In the genomic region with DNA sequence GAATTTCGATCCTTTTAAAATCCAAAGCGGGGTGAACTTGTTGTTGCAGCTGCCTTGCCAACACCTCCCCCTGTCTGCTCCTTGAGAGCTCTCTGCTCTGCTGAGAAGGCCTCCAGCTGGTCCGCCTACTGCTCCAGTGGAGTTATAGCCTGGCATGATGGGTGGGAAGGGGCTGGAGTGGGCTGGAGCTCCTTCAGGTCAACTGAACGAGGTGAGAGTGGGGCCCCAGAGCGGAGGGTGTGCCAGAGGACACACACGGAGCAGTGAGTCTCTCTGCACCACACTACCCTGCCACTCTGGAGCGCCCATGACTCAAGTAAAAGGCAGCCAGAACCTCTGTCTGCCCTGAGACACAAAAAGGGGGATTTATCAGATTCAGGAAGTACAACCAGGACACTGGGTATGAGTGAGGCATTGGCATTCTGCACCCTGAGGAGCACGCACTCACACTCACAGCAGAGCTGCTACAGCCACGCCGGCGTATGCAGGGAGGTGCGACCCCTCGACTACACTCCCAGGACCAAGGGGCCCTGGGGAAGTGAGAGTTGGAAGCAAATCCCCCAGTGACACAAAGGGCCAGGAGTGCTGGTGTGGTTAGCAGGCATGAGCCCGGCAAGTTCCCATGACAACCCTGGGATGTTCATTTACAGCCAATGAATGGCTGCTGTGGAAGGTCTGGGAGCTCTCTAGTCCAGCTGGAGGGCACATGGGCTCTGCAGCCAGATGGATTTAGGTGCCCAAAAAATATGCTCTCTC, we compare ENCODE assay signal across 7 cellular contexts. TPM values are rescaled to one million over a fixed set of nuclear protein-coding genes. Genes with fewer than 3 reads are reported as not detected.
A peak's percentile ranks its signal among the peaks of the same experiment; 100 is the strongest.
DNase-seq lines count a peak whose midpoint lies in the region; ATAC-seq and TF ChIP-seq lines count a peak whose summit lies in the region.

No MANE protein-coding gene starts in this region.

- H3K27ac ChIP-seq in HEK293 (ENCODE audit: extremely low read depth, low read depth, low read length) (no peak overlapping the region), right atrium auricular region (peak overlapping the region; percentile 75 to 76)

- no peak overlapping the region for H3K4me3 Mint-ChIP-seq in activated CD4-positive, alpha-beta memory T cell treated with anti-CD3 and anti-CD28 coated beads, Interleukin-2, amount 10 ng/mL, durations not matched to agents 7 days and 5 days
- H3K4me3 Mint-ChIP-seq in stimulated activated naive CD8-positive, alpha-beta T cell treated with anti-CD3 and anti-CD28 coated beads, Interleukin-15, amount 100 ng/mL, for 72 hours = peak overlapping the region in 1 of 2 donors; percentile 63

- no peaks in the 10 kb centered on the region for H3K9me3 Mint-ChIP-seq in activated CD4-positive, alpha-beta memory T cell treated with anti-CD3 and anti-CD28 coated beads, Interleukin-2, amount 10 ng/mL, durations not matched to agents 7 days and 5 days
- H3K9me3 Mint-ChIP-seq in stimulated activated naive CD8-positive, alpha-beta T cell treated with anti-CD3 and anti-CD28 coated beads, Interleukin-15, amount 100 ng/mL, for 72 hours = no peaks in the 10 kb centered on the region

- no peak overlapping the region for H3K4me3 ChIP-seq in HEK293 (ENCODE audit: low read depth, low read length)
- H3K4me3 ChIP-seq in right atrium auricular region = no peak overlapping the region

- no peaks in the 10 kb centered on the region for H3K27me3 Mint-ChIP-seq in activated CD4-positive, alpha-beta memory T cell treated with anti-CD3 and anti-CD28 coated beads, Interleukin-2, amount 10 ng/mL, durations not matched to agents 7 days and 5 days
- H3K27me3 Mint-ChIP-seq in stimulated activated naive CD8-positive, alpha-beta T cell treated with anti-CD3 and anti-CD28 coated beads, Interleukin-15, amount 100 ng/mL, for 72 hours = no peaks in the 10 kb centered on the region

- peaks cover 0 to 93% of the 10 kb centered on the region in 2 experiments; a peak in 2 of 3 replicates for H3K36me3 ChIP-seq in HEK293 (ENCODE audit: control insufficient read depth in 2 of 2, insufficient read depth in 1 of 2, low read length in 2 of 2)
- H3K36me3 ChIP-seq in right atrium auricular region = peaks cover 57% of the 10 kb centered on the region

- H3K36me3 Mint-ChIP-seq in activated CD4-positive, alpha-beta memory T cell treated with anti-CD3 and anti-CD28 coated beads, Interleukin-2, amount 10 ng/mL, durations not matched to agents 7 days and 5 days (ENCODE audit: low read depth) = peaks cover 57% of the 10 kb centered on the region

- H3K27ac Mint-ChIP-seq in activated CD4-positive, alpha-beta memory T cell treated with anti-CD3 and anti-CD28 coated beads, Interleukin-2, amount 10 ng/mL, durations not matched to agents 7 days and 5 days = peak overlapping the region; percentile 63
- H3K27ac Mint-ChIP-seq in stimulated activated naive CD8-positive, alpha-beta T cell treated with anti-CD3 and anti-CD28 coated beads, Interleukin-15, amount 100 ng/mL, for 72 hours = peak overlapping the region in 1 of 2 donors; percentile 14

- H3K4me1 ChIP-seq in HEK293 (ENCODE audit: control insufficient read depth, insufficient read depth, low read length) = no peaks in the 10 kb centered on the region
- H3K4me1 ChIP-seq in right atrium auricular region = peaks cover 0 to 45% of the 10 kb centered on the region in 2 donors

- no peaks in the 10 kb centered on the region for H3K27me3 ChIP-seq in right atrium auricular region

- DNase-seq in activated CD4-positive, alpha-beta memory T cell treated with anti-CD3 and anti-CD28 coated beads, Interleukin-2, amount 10 ng/mL, durations not matched to agents 7 days and 5 days = no peak
- DNase-seq in right atrium auricular region (ENCODE audit: low spot score) (no peak), SW480 (ENCODE audit: low spot score) (no peak), HuH-7 (ENCODE audit: low spot score) (no peak)
- DNase-seq in stimulated activated naive CD8-positive, alpha-beta T cell treated with anti-CD3 and anti-CD28 coated beads, Interleukin-15, amount 100 ng/mL, for 72 hours = no peak

- ATAC-seq in stimulated activated naive CD8-positive, alpha-beta T cell treated with anti-CD3 and anti-CD28 coated beads, Interleukin-15, amount 100 ng/mL, for 72 hours = peak; percentile 17
- no peak for ATAC-seq in GM18517 (IDR thresholded peaks at IDR 0.05; ENCODE audit: unreplicated experiment)

- TF ChIP-seq CTCF in HEK293 (tag by site-specific recombination; IDR thresholded peaks at IDR 0.05) = no peak
- TF ChIP-seq CTCF in right atrium auricular region (IDR thresholded peaks at IDR 0.05) = peak in 1 of 2 donors; percentile 42

- POLR2A ChIA-PET in HEK293 (lab: Yijun Ruan, JAX) = no interaction called here
- POLR2A ChIA-PET in activated CD4-positive, alpha-beta memory T cell treated with anti-CD3 and anti-CD28 coated beads, Interleukin-2, amount 10 ng/mL, durations not matched to agents 7 days and 5 days (lab: Charles Lee) = interaction anchor here (0.7 to 3.8 kb wide), 9 partner anchors 8 to 46 kb away, joined by 3 to 24 read pairs (median 3); a partner anchor contains a TSS

- CTCF ChIA-PET in HEK293 (lab: Yijun Ruan, JAX) = interaction anchor here (0.6 to 3.5 kb wide), 6 partner anchors 8 to 238 kb away, joined by 3 to 17 read pairs (median 4); no protein-coding TSS in a partner anchor
- CTCF ChIA-PET in activated CD4-positive, alpha-beta memory T cell treated with anti-CD3 and anti-CD28 coated beads, Interleukin-2, amount 10 ng/mL, durations not matched to agents 7 days and 5 days (lab: Charles Lee) = interaction anchor here (0.9 to 1.8 kb wide), 8 partner anchors 10 to 67 kb away, joined by 3 to 10 read pairs (median 4); a partner anchor contains a TSS

- H3K4me1 Mint-ChIP-seq in activated CD4-positive, alpha-beta memory T cell treated with anti-CD3 and anti-CD28 coated beads, Interleukin-2, amount 10 ng/mL, durations not matched to agents 7 days and 5 days = peaks cover 30% of the 10 kb centered on the region
- H3K4me1 Mint-ChIP-seq in stimulated activated naive CD8-positive, alpha-beta T cell treated with anti-CD3 and anti-CD28 coated beads, Interleukin-15, amount 100 ng/mL, for 72 hours = peaks cover 49% of the 10 kb centered on the region

- H3K9me3 ChIP-seq in HEK293 (ENCODE audit: control insufficient read depth, insufficient read depth, low read depth, low read length) = no peaks in the 10 kb centered on the region
- H3K9me3 ChIP-seq in right atrium auricular region = no peaks in the 10 kb centered on the region

TF ChIP-seq in HEK293, 187 proteins besides CTCF, POLR2A, EP300 and RAD21:
- TF ChIP-seq EGR2 (tag by site-specific recombination; IDR thresholded peaks at IDR 0.05; ENCODE audit: low read depth) (peak; percentile 82), ZNF341 (tag by site-specific recombination; IDR thresholded peaks at IDR 0.05; ENCODE audit: low read depth) (no peak), ZNF184 (tag by site-specific recombination; IDR thresholded peaks at IDR 0.05) (no peak), REPIN1 (tag by site-specific recombination; IDR thresholded peaks at IDR 0.05; ENCODE audit: low read depth) (no peak), ZIC2 (tag by site-specific recombination; IDR thresholded peaks at IDR 0.05) (no peak), ZNF133 (tag by site-specific recombination; IDR thresholded peaks at IDR 0.05) (no peak), BCL11B (tag by site-specific recombination; IDR thresholded peaks at IDR 0.05; ENCODE audit: low read depth) (no peak), ZNF394 (tag by site-specific recombination; IDR thresholded peaks at IDR 0.05; ENCODE audit: borderline replicate concordance) (no peak), FEZF1 (tag by site-specific recombination; IDR thresholded peaks at IDR 0.05) (peak; percentile 76), ZNF558 (tag by site-specific recombination; IDR thresholded peaks at IDR 0.05) (no peak), ZFP3 (tag by site-specific recombination; IDR thresholded peaks at IDR 0.05; ENCODE audit: low read depth) (no peak), ZNF146 (tag by site-specific recombination; IDR thresholded peaks at IDR 0.05) (no peak), ZNF701 (tag by site-specific recombination; IDR thresholded peaks at IDR 0.05) (no peak), ZNF157 (tag by site-specific recombination; IDR thresholded peaks at IDR 0.05) (no peak), ZFHX2 (tag by site-specific recombination; conservative IDR thresholded peaks at IDR 0.05) (peak; percentile 78)

RNA-seq across cellular contexts. Expression of a gene that starts 28.0 kb away (rescaled TPM):
- total RNA-seq in activated CD4-positive, alpha-beta memory T cell treated with anti-CD3 and anti-CD28 coated beads, Interleukin-2, amount 10 ng/mL, durations not matched to agents 7 days and 5 days = 10 to 100 TPM; 25.5 to 28.7 TPM
- 10 to 100 TPM; 24.6 to 45.8 TPM for total RNA-seq in right atrium auricular region

RNA-seq across cellular contexts. Expression of a gene that starts 34.3 kb away (rescaled TPM):
- 10 to 100 TPM; 75.2 to 76.8 TPM for total RNA-seq in activated CD4-positive, alpha-beta memory T cell treated with anti-CD3 and anti-CD28 coated beads, Interleukin-2, amount 10 ng/mL, durations not matched to agents 7 days and 5 days
- 10 to 100 TPM; 50.5 to 74.7 TPM for total RNA-seq in right atrium auricular region

RNA-seq across cellular contexts. Expression of a gene that starts 45.2 kb away (rescaled TPM):
- total RNA-seq in activated CD4-positive, alpha-beta memory T cell treated with anti-CD3 and anti-CD28 coated beads, Interleukin-2, amount 10 ng/mL, durations not matched to agents 7 days and 5 days = 10 to 100 TPM; 18.9 to 19.3 TPM
- 1 to 10 TPM; 1.2 to 1.4 TPM for total RNA-seq in right atrium auricular region

RNA-seq across cellular contexts. Expression of a gene that starts 46.3 kb away (rescaled TPM):
- 10 to 100 TPM; 41.4 TPM for total RNA-seq in activated CD4-positive, alpha-beta memory T cell treated with anti-CD3 and anti-CD28 coated beads, Interleukin-2, amount 10 ng/mL, durations not matched to agents 7 days and 5 days
- 10 to 100 TPM; 55.3 to 59.9 TPM for total RNA-seq in right atrium auricular region

Comparison
In these comparisons a context has a peak if more than half of its experiments do, and no peak if none do; other contexts are left out.
1. RNA of a gene that starts 45.2 kb away (total RNA-seq): 18.9 to 19.3 TPM in activated CD4-positive, alpha-beta memory T cell treated with anti-CD3 and anti-CD28 coated beads, Interleukin-2, amount 10 ng/mL, durations not matched to agents 7 days and 5 days; 1.2 to 1.4 TPM in right atrium auricular region; every median in the first group is over 4 times any median in the second.